In genomic region chr3:187709155-187709554, GRCh38 we compare ENCODE assay signal across 1 cellular context.
TF ChIP-seq lines count a peak whose summit lies in the region.

No MANE protein-coding gene starts in this region.

TF ChIP-seq in H1, 55 proteins besides CTCF, POLR2A, EP300 and RAD21 (continued from another document):
- TF ChIP-seq NANOG (IDR thresholded peaks at IDR 0.05; ENCODE audit: insufficient read depth, low read depth, low read length, poor library complexity, severe bottlenecking), result no peak
- no peak for TF ChIP-seq JUN (IDR thresholded peaks at IDR 0.05; ENCODE audit: low read depth, low read length)
- no peak for TF ChIP-seq YY1 (IDR thresholded peaks at IDR 0.05; ENCODE audit: low read depth, low read length)
- TF ChIP-seq CBX5 (IDR thresholded peaks at IDR 0.05; ENCODE audit: low read depth, low read length), result no peak
- TF ChIP-seq ATF3 (IDR thresholded peaks at IDR 0.05; ENCODE audit: insufficient read depth, low read depth, low read length), result no peak
- TF ChIP-seq EZH2 (IDR thresholded peaks at IDR 0.05; ENCODE audit: low read depth, low read length, severe bottlenecking), result no peak
- no peak for TF ChIP-seq FOSL1 (IDR thresholded peaks at IDR 0.05; ENCODE audit: insufficient read depth, low read depth, low read length)
- TF ChIP-seq ASH2L (IDR thresholded peaks at IDR 0.05; ENCODE audit: low read length), result no peak
- TF ChIP-seq CTBP2 (IDR thresholded peaks at IDR 0.05; ENCODE audit: borderline replicate concordance, insufficient read depth, insufficient read length, low read length), result no peak
- no peak for TF ChIP-seq SP1 (IDR thresholded peaks at IDR 0.05; ENCODE audit: low read depth, low read length)
- no peak for TF ChIP-seq E2F6 (IDR thresholded peaks at IDR 0.05)
